1 cellular context compared by ENCODE assay signal in the genomic region with DNA sequence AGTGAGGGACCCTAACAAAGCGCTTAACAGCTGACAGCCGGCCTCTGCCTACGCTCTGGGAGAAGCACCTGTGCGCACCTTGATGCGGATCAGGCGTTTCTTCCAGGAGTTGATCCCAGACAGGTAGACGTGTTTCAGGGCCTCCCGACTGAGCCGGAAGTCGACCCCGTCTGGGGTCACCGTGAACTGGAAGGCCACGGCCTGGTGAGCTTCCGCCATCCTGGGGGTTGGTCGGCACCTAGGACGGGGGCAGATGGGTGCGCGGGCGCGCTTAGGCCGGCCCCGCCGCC.
TF ChIP-seq lines count a peak whose summit lies in the region.

No MANE protein-coding gene starts in this region.

TF ChIP-seq in IMR-90, 13 proteins besides CTCF, POLR2A, EP300 and RAD21:
- TF ChIP-seq FOS (IDR thresholded peaks at IDR 0.05; ENCODE audit: low read depth, low read length) (no peak), CHD1 (IDR thresholded peaks at IDR 0.05; ENCODE audit: low read depth, low read length) (no peak), MAFK (IDR thresholded peaks at IDR 0.05; ENCODE audit: low read depth, low read length) (no peak), MXI1 (IDR thresholded peaks at IDR 0.05; ENCODE audit: borderline replicate concordance, low read depth, low read length) (no peak), RCOR1 (IDR thresholded peaks at IDR 0.05; ENCODE audit: insufficient replicate concordance, low read length) (no peak), NFE2L2 (IDR thresholded peaks at IDR 0.05; ENCODE audit: low read depth, low read length) (no peak), CEBPB (IDR thresholded peaks at IDR 0.05; ENCODE audit: low read depth, low read length) (no peak), BHLHE40 (IDR thresholded peaks at IDR 0.05; ENCODE audit: low read depth, low read length) (no peak), SMC3 (IDR thresholded peaks at IDR 0.05; ENCODE audit: low read depth, low read length) (no peak), MAZ (IDR thresholded peaks at IDR 0.05; ENCODE audit: borderline replicate concordance, low read depth, low read length) (no peak), RFX5 (IDR thresholded peaks at IDR 0.05; ENCODE audit: low read depth, low read length) (no peak)
- TF ChIP-seq, protein P1, sequence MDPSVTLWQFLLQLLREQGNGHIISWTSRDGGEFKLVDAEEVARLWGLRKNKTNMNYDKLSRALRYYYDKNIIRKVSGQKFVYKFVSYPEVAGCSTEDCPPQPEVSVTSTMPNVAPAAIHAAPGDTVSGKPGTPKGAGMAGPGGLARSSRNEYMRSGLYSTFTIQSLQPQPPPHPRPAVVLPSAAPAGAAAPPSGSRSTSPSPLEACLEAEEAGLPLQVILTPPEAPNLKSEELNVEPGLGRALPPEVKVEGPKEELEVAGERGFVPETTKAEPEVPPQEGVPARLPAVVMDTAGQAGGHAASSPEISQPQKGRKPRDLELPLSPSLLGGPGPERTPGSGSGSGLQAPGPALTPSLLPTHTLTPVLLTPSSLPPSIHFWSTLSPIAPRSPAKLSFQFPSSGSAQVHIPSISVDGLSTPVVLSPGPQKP (IDR thresholded peaks at IDR 0.05; ENCODE audit: borderline replicate concordance, low read depth, low read length) = no peak
- TF ChIP-seq, protein P2, sequence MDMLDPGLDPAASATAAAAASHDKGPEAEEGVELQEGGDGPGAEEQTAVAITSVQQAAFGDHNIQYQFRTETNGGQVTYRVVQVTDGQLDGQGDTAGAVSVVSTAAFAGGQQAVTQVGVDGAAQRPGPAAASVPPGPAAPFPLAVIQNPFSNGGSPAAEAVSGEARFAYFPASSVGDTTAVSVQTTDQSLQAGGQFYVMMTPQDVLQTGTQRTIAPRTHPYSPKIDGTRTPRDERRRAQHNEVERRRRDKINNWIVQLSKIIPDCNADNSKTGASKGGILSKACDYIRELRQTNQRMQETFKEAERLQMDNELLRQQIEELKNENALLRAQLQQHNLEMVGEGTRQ (IDR thresholded peaks at IDR 0.05; ENCODE audit: low read depth, low read length) = no peak
